Comparison of ENCODE assay signal across 1 cellular context in the genomic region with DNA sequence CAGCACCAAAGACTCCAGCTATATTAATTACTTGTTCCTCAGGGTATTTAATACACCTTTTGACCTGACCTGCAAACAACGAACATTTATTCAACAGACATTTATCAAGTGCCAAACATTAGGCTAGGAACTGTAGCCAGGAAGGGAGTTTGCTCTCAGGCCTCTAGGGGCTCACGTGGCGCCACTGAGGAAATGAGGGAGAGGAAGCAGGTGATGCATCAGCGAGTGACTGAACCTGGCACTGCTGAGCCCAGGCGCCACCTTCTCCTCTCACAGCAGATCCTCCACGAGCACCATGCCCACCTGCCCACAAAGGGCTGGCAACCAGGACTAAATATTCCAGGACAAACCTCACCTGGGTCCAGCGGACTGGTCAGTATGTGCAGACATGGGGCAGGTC.
TF ChIP-seq lines count a peak whose summit lies in the region.

No MANE protein-coding gene starts in this region.

TF ChIP-seq in IMR-90, 13 proteins besides CTCF, POLR2A, EP300 and RAD21:
- no peak for TF ChIP-seq FOS (IDR thresholded peaks at IDR 0.05; ENCODE audit: low read depth, low read length)
- TF ChIP-seq MAFK (IDR thresholded peaks at IDR 0.05; ENCODE audit: low read depth, low read length): no peak
- no peak for TF ChIP-seq NFE2L2 (IDR thresholded peaks at IDR 0.05; ENCODE audit: low read depth, low read length)
- TF ChIP-seq MXI1 (IDR thresholded peaks at IDR 0.05; ENCODE audit: borderline replicate concordance, low read depth, low read length): no peak
- no peak for TF ChIP-seq CEBPB (IDR thresholded peaks at IDR 0.05; ENCODE audit: low read depth, low read length)
- TF ChIP-seq, protein P1, sequence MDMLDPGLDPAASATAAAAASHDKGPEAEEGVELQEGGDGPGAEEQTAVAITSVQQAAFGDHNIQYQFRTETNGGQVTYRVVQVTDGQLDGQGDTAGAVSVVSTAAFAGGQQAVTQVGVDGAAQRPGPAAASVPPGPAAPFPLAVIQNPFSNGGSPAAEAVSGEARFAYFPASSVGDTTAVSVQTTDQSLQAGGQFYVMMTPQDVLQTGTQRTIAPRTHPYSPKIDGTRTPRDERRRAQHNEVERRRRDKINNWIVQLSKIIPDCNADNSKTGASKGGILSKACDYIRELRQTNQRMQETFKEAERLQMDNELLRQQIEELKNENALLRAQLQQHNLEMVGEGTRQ (IDR thresholded peaks at IDR 0.05; ENCODE audit: low read depth, low read length): no peak
- no peak for TF ChIP-seq BHLHE40 (IDR thresholded peaks at IDR 0.05; ENCODE audit: low read depth, low read length)
- no peak for TF ChIP-seq RCOR1 (IDR thresholded peaks at IDR 0.05; ENCODE audit: insufficient replicate concordance, low read length)
- no peak for TF ChIP-seq RFX5 (IDR thresholded peaks at IDR 0.05; ENCODE audit: low read depth, low read length)
- no peak for TF ChIP-seq MAZ (IDR thresholded peaks at IDR 0.05; ENCODE audit: borderline replicate concordance, low read depth, low read length)
- TF ChIP-seq, protein P2, sequence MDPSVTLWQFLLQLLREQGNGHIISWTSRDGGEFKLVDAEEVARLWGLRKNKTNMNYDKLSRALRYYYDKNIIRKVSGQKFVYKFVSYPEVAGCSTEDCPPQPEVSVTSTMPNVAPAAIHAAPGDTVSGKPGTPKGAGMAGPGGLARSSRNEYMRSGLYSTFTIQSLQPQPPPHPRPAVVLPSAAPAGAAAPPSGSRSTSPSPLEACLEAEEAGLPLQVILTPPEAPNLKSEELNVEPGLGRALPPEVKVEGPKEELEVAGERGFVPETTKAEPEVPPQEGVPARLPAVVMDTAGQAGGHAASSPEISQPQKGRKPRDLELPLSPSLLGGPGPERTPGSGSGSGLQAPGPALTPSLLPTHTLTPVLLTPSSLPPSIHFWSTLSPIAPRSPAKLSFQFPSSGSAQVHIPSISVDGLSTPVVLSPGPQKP (IDR thresholded peaks at IDR 0.05; ENCODE audit: borderline replicate concordance, low read depth, low read length): no peak
- TF ChIP-seq SMC3 (IDR thresholded peaks at IDR 0.05; ENCODE audit: low read depth, low read length): no peak
- no peak for TF ChIP-seq CHD1 (IDR thresholded peaks at IDR 0.05; ENCODE audit: low read depth, low read length)
